In genomic region chr1:101101362-101101761, GRCh38 we compare ENCODE assay signal across 23 cellular contexts.
DNase-seq lines count a peak whose midpoint lies in the region; ATAC-seq and TF ChIP-seq lines count a peak whose summit lies in the region.
"Had no signal": no experiment of that assay in that cellular context is flagged by ENCODE, and none has a peak within 500 bp of the region (broad histone marks: within the 10 kb centered on the region; RNA-seq: fewer than 3 reads in every experiment).

No MANE protein-coding gene starts in this region.

- TF ChIP-seq CTCF in MCF 10A (IDR thresholded peaks at IDR 0.05; ENCODE audit: unreplicated experiment) (no peak), breast epithelium (IDR thresholded peaks at IDR 0.05) (no peak), epithelial cell of esophagus (IDR thresholded peaks at IDR 0.05; ENCODE audit: insufficient read depth, low read depth, low read length, missing control alignments) (no peak), prostate gland (IDR thresholded peaks at IDR 0.05) (no peak)

- peak; percentile 29 for DNase-seq in MCF 10A (ENCODE audit: unreplicated experiment)
- no peak for DNase-seq in breast epithelium (ENCODE audit: low spot score in 2 of 2)
- peak; percentile 5 for DNase-seq in RPMI7951 (ENCODE audit: low read depth)
- peak; percentile 51 for DNase-seq in epithelial cell of esophagus (ENCODE audit: low read depth)
- no peak for DNase-seq in prostate gland (ENCODE audit: low spot score)
- DNase-seq in NCI-H187 treated with DMSO at 0.1 percent for 48 hours (lab: John Stamatoyannopoulos, UW) = no peak
- DNase-seq in KBM-7 = no peak
- DNase-seq: activated CD4-positive, alpha-beta T cell treated with anti-CD3 and anti-CD28 coated beads for 4 hours; activated CD8-positive, alpha-beta memory T cell treated with anti-CD3 and anti-CD28 coated beads, Interleukin-2, amount 10 ng/mL, durations not matched to agents 7 days and 5 days; activated naive CD8-positive, alpha-beta T cell treated with anti-CD3 and anti-CD28 coated beads for 36 hours; C1 segment of cervical spinal cord; GDM1; Kasumi-1; NCI-H1105 treated with DMSO at 0.1 percent for 48 hours; NCI-H2107; NCI-H510A treated with DMSO at 0.1 percent for 48 hours; nucleus accumbens; retina; T-helper 1 cell had no signal

- H3K9me3 ChIP-seq in breast epithelium (no peaks in the 10 kb centered on the region), prostate gland (no peaks in the 10 kb centered on the region)

- no peak overlapping the region for H3K4me3 ChIP-seq in breast epithelium
- no peak overlapping the region for H3K4me3 ChIP-seq in epithelial cell of esophagus (ENCODE audit: low read length)
- no peak overlapping the region for H3K4me3 ChIP-seq in prostate gland
- H3K4me3 ChIP-seq: GM23338, lung had no signal

- no peak overlapping the region for H3K4me3 Mint-ChIP-seq in MCF 10A (ENCODE audit: unreplicated experiment)
- H3K4me3 Mint-ChIP-seq: activated CD8-positive, alpha-beta memory T cell treated with anti-CD3 and anti-CD28 coated beads, Interleukin-2, amount 10 ng/mL, durations not matched to agents 7 days and 5 days; activated naive CD8-positive, alpha-beta T cell treated with anti-CD3 and anti-CD28 coated beads for 36 hours; GM23338 had no signal

- intact Hi-C loops in MCF 10A (cut with micrococcal nuclease) (no loop called here), breast epithelium (cut with DNase I; ENCODE audit: low total_unique reads) (no loop called here), prostate gland (cut with DNase I) (no loop called here)

- H3K4me1 ChIP-seq in breast epithelium (no peaks in the 10 kb centered on the region), prostate gland (replicated peaks) (no peaks in the 10 kb centered on the region)

- TF ChIP-seq POLR2A in breast epithelium (IDR thresholded peaks at IDR 0.05) = no peak
- no peak for TF ChIP-seq POLR2A in prostate gland (IDR thresholded peaks at IDR 0.05)

- in situ Hi-C loops in KBM-7 (cut with MboI; ENCODE audit: low pct_unique_long_range_greater_than_20kb, low sequenced_read_pairs) = no loop called here

- no peak overlapping the region for H3K27ac Mint-ChIP-seq in MCF 10A (ENCODE audit: low read depth, unreplicated experiment)
- H3K27ac Mint-ChIP-seq: activated CD8-positive, alpha-beta memory T cell treated with anti-CD3 and anti-CD28 coated beads, Interleukin-2, amount 10 ng/mL, durations not matched to agents 7 days and 5 days; activated naive CD8-positive, alpha-beta T cell treated with anti-CD3 and anti-CD28 coated beads for 36 hours; GM23338 had no signal

- no peaks in the 10 kb centered on the region for H3K27me3 ChIP-seq in breast epithelium
- no peaks in the 10 kb centered on the region for H3K27me3 ChIP-seq in prostate gland (replicated peaks; ENCODE audit: insufficient read depth)

- H3K4me1 Mint-ChIP-seq in MCF 10A (ENCODE audit: insufficient read depth, unreplicated experiment) = peaks cover 6% of the 10 kb centered on the region

- no peaks in the 10 kb centered on the region for H3K9me3 Mint-ChIP-seq in MCF 10A (ENCODE audit: unreplicated experiment)
- H3K9me3 Mint-ChIP-seq: GM23338 had no signal

- ATAC-seq in HG03521 (IDR thresholded peaks at IDR 0.05; ENCODE audit: unreplicated experiment) = no peak
- ATAC-seq: activated CD8-positive, alpha-beta memory T cell treated with anti-CD3 and anti-CD28 coated beads, Interleukin-2, amount 10 ng/mL, durations not matched to agents 7 days and 5 days; GM23338 had no signal

- CTCF ChIA-PET in MCF 10A (lab: Yijun Ruan, JAX) = interaction anchor here (1.4 kb wide), 1 partner anchor 137 kb away, joined by 6 read pairs; no protein-coding TSS in a partner anchor

- WGBS in prostate gland = 67% methylated on average over 2 of the region's 2 CpGs

- H3K36me3 Mint-ChIP-seq in MCF 10A (ENCODE audit: insufficient read depth, unreplicated experiment) = no peaks in the 10 kb centered on the region
- H3K36me3 Mint-ChIP-seq: activated naive CD8-positive, alpha-beta T cell treated with anti-CD3 and anti-CD28 coated beads for 36 hours had no signal

- H3K27ac ChIP-seq in breast epithelium (no peak overlapping the region), prostate gland (no peak overlapping the region)
- H3K27ac ChIP-seq: epithelial cell of prostate had no signal

- POLR2A ChIA-PET in MCF 10A (lab: Yijun Ruan, JAX) = no interaction called here

- no TSS peak for BruUV-seq in MCF 10A (replicated peaks; lab: Mats Ljungman, UMichigan)

- H3K36me3 ChIP-seq in breast epithelium (peaks cover 4% of the 10 kb centered on the region), prostate gland (no peaks in the 10 kb centered on the region)

- no peaks in the 10 kb centered on the region for H3K27me3 Mint-ChIP-seq in MCF 10A (ENCODE audit: insufficient read depth, unreplicated experiment)
- H3K27me3 Mint-ChIP-seq: activated naive CD8-positive, alpha-beta T cell treated with anti-CD3 and anti-CD28 coated beads for 36 hours had no signal

Comparison
In these comparisons a context has a peak if more than half of its experiments do, and no peak if none do; other contexts are left out.
1. DNase-seq: peak in MCF 10A (single experiment), RPMI7951 (single experiment) and epithelial cell of esophagus (single experiment); none in breast epithelium (0 of 2), prostate gland (single experiment), NCI-H187 treated with DMSO at 0.1 percent for 48 hours (single experiment) and KBM-7 (single experiment).